1 cellular context compared by ENCODE assay signal in genomic region chr14:88562831-88563686, GRCh38.
TF ChIP-seq lines count a peak whose summit lies in the region.

ZC3H14 (plus strand) TSS chr14:88563037; CDS start chr14:88563134, 97 bp downstream.

TF ChIP-seq in HepG2, 621 proteins besides CTCF, POLR2A, EP300 and RAD21 (continued from another document and continues in another):
- TF ChIP-seq REST (IDR thresholded peaks at IDR 0.05; ENCODE audit: borderline replicate concordance in 1 of 2, low read depth in 1 of 2, low read length in 2 of 2) (0 out of 4 replicates have a peak, but pooled peaks of 1 of the 2 experiments have one; percentile 13), AHR (CRISPR knock-in tag; IDR thresholded peaks at IDR 0.05) (no peak), AFF4 (CRISPR knock-in tag; IDR thresholded peaks at IDR 0.05) (no peak), ARNT2 (CRISPR knock-in tag; IDR thresholded peaks at IDR 0.05; ENCODE audit: low read depth) (peak; percentile 77), SP5 (CRISPR knock-in tag; IDR thresholded peaks at IDR 0.05; ENCODE audit: borderline replicate concordance, low read depth) (peak; percentile 25; the same call in 1 of the 2 replicates), KMT2B (CRISPR knock-in tag; IDR thresholded peaks at IDR 0.05) (peak; percentile 68; the same call in 1 of the 2 replicates), CENPT (CRISPR knock-in tag; IDR thresholded peaks at IDR 0.05; ENCODE audit: low read depth) (no peak), ZNF547 (CRISPR knock-in tag; IDR thresholded peaks at IDR 0.05) (peak; percentile 75), SMARCE1 (IDR thresholded peaks at IDR 0.05; ENCODE audit: borderline replicate concordance) (no peak), PLRG1 (conservative IDR thresholded peaks at IDR 0.05) (no peak), ZNF598 (CRISPR knock-in tag; IDR thresholded peaks at IDR 0.05; ENCODE audit: borderline replicate concordance) (peak; percentile 86; the same call in 1 of the 2 replicates), ZNF609 (CRISPR knock-in tag; IDR thresholded peaks at IDR 0.05; ENCODE audit: borderline replicate concordance) (0 out of 2 replicates have a peak, but pooled peaks have one; percentile 45), ELF4 (CRISPR knock-in tag; IDR thresholded peaks at IDR 0.05; ENCODE audit: borderline replicate concordance) (no peak), NRL (CRISPR knock-in tag; IDR thresholded peaks at IDR 0.05; ENCODE audit: borderline replicate concordance) (peak; percentile 80; the same call in 1 of the 2 replicates), TBX2 (CRISPR knock-in tag; IDR thresholded peaks at IDR 0.05; ENCODE audit: borderline replicate concordance) (peak; percentile 84), TBL1XR1 (IDR thresholded peaks at IDR 0.05; ENCODE audit: borderline replicate concordance, low read length, partially characterized antibody) (peak; percentile 11), DDIT3 (CRISPR knock-in tag; IDR thresholded peaks at IDR 0.05) (no peak), CCDC6 (CRISPR knock-in tag; IDR thresholded peaks at IDR 0.05) (peak; percentile 89), PCBP2 (optimal IDR thresholded peaks at IDR 0.05; ENCODE audit: low read depth, low read length, poor library complexity, severe bottlenecking) (no peak), ZNF281 (CRISPR knock-in tag; IDR thresholded peaks at IDR 0.05; ENCODE audit: borderline replicate concordance) (no peak; the same call in 1 of the 2 replicates), ZNF138 (CRISPR knock-in tag; IDR thresholded peaks at IDR 0.05; ENCODE audit: low read depth) (peak; percentile 92; the same call in 1 of the 2 replicates), EHMT2 (IDR thresholded peaks at IDR 0.05; ENCODE audit: borderline replicate concordance, low read depth, low read length) (no peak), ZBTB34 (CRISPR knock-in tag; IDR thresholded peaks at IDR 0.05) (no peak), ZNF570 (CRISPR knock-in tag; IDR thresholded peaks at IDR 0.05; ENCODE audit: borderline replicate concordance) (no peak; the same call in 1 of the 2 replicates), HDAC6 (IDR thresholded peaks at IDR 0.05; ENCODE audit: low read depth, low read length) (no peak), EEA1 (CRISPR knock-in tag; IDR thresholded peaks at IDR 0.05; ENCODE audit: borderline replicate concordance) (peak; percentile 89), PRDM10 (CRISPR knock-in tag; IDR thresholded peaks at IDR 0.05; ENCODE audit: low read depth) (no peak), PBX3 (CRISPR knock-in tag; IDR thresholded peaks at IDR 0.05; ENCODE audit: borderline replicate concordance) (no peak; the same call in 1 of the 2 replicates), MXD3 (CRISPR knock-in tag; IDR thresholded peaks at IDR 0.05) (peak; percentile 83), SCMH1 (CRISPR knock-in tag; IDR thresholded peaks at IDR 0.05; ENCODE audit: borderline replicate concordance) (no peak), ARNT (IDR thresholded peaks at IDR 0.05) (no peak)
